In genomic region chrX:44235534-44235933, GRCh38 we compare ENCODE assay signal across 9 cellular contexts.
"Had no signal": no experiment of that assay in that cellular context is flagged by ENCODE, and none has a peak within 500 bp of the region (broad histone marks: within the 10 kb centered on the region; RNA-seq: fewer than 3 reads in every experiment).

No MANE protein-coding gene starts in this region.

- H3K9me3 Mint-ChIP-seq: GM23338 had no signal

- H3K27ac Mint-ChIP-seq: GM23338, H9 had no signal

- ATAC-seq: GM23338, K562 had no signal

- H3K4me2 ChIP-seq: GM23338 had no signal

- DNase-seq: H9, HCEC 1CT, IMR-90, KG1 had no signal

- H3K4me3 ChIP-seq: GM23338, K562 had no signal

- H3K4me3 Mint-ChIP-seq: GM23338, H9 had no signal

- FAIRE-seq: H1, H54, HTR-8/SVneo, K562 had no signal

- H2AFZ ChIP-seq: GM23338 had no signal
